ENCODE assay signal across 27 cellular contexts in genomic region chr10:1134156-1134555, GRCh38.
"Had no signal": no experiment of that assay in that cellular context is flagged by ENCODE, and none has a peak within 500 bp of the region (broad histone marks: within the 10 kb centered on the region; RNA-seq: fewer than 3 reads in every experiment).

No MANE protein-coding gene starts in this region.

- H3K27ac ChIP-seq: adrenal gland, ascending aorta, brain microvascular endothelial cell, gastroesophageal sphincter, sigmoid colon, transverse colon, uterus had no signal

- H3K27me3 Mint-ChIP-seq: activated naive CD4-positive, alpha-beta T cell treated with anti-CD3 and anti-CD28 coated beads, Interleukin-2, amount 50 U/mL, for 24 hours; progenitor cell of endocrine pancreas; stimulated activated naive B cell treated with anti-CD40 and anti-IgM and Interleukin-4, amounts not matched to agents 10 μg/mL and 1 μg/mL and 100 μg/mL, for 72 hours; T-helper 17 cell had no signal

- H3K27me3 ChIP-seq: adrenal gland, ascending aorta, brain microvascular endothelial cell, gastroesophageal sphincter, sigmoid colon, transverse colon, uterus had no signal

- H3K27ac Mint-ChIP-seq: activated B cell treated with CpG ODN at 0.5 μM for 24 hours; progenitor cell of endocrine pancreas; stimulated activated naive B cell treated with anti-CD40 and anti-IgM and Interleukin-4, amounts not matched to agents 10 μg/mL and 1 μg/mL and 100 μg/mL, for 72 hours had no signal

- H3K9me3 ChIP-seq: ascending aorta, uterus had no signal

- ATAC-seq: esophagus mucosa; gastroesophageal sphincter; left ventricle myocardium superior; stimulated activated naive B cell treated with anti-CD40 and anti-IgM and Interleukin-4, amounts not matched to agents 10 μg/mL and 1 μg/mL and 100 μg/mL, for 72 hours; T-helper 17 cell had no signal

- H3K4me3 ChIP-seq: adrenal gland, ascending aorta, gastroesophageal sphincter, sigmoid colon, smooth muscle cell, transverse colon, uterus had no signal

- FAIRE-seq: endothelial cell of umbilical vein had no signal

- H3K36me3 ChIP-seq: uterus had no signal

- H3K4me1 ChIP-seq: adrenal gland, ascending aorta, gastroesophageal sphincter, sigmoid colon, uterus had no signal

- DNase-seq: activated B cell treated with CpG ODN at 0.5 μM for 24 hours; activated CD4-positive, alpha-beta T cell treated with anti-CD3 and anti-CD28 coated beads for 48 hours; activated gamma-delta T cell treated with Interleukin-2 at 50 U/mL for 16 hours; activated T-cell treated with anti-CD3 and anti-CD28 coated beads for 4 hours; adrenal gland; brain microvascular endothelial cell; caudate nucleus; effector memory CD4-positive, alpha-beta T cell; head of caudate nucleus; hypothalamus; left ventricle myocardium superior; retina; sigmoid colon; stimulated activated CD4-positive, alpha-beta T cell treated with anti-CD3 and anti-CD28 coated beads, Interleukin-15, amount 100 ng/mL, for 24 hours; stimulated activated naive B cell treated with anti-CD40 and anti-IgM and Interleukin-4, amounts not matched to agents 10 μg/mL and 1 μg/mL and 100 μg/mL, for 72 hours; SW 1271; T-helper 17 cell; transverse colon; uterus had no signal

- H3K4me1 Mint-ChIP-seq: activated B cell treated with CpG ODN at 0.5 μM for 24 hours had no signal

- H3K4me3 Mint-ChIP-seq: activated B cell treated with CpG ODN at 0.5 μM for 24 hours; activated naive CD4-positive, alpha-beta T cell treated with anti-CD3 and anti-CD28 coated beads, Interleukin-2, amount 50 U/mL, for 24 hours; activated T-helper 1 cell treated with anti-CD3 and anti-CD28 coated beads, Interleukin-12 subunit alpha, Interleukin-12 subunit beta, Interleukin-2, Interleukin-4 antibody, amounts not matched to agents 30 ng/mL and 10 ng/mL and 1 ng/mL, durations not matched to agents 14 hours and 24 hours and 36 hours; stimulated activated naive B cell treated with anti-CD40 and anti-IgM and Interleukin-4, amounts not matched to agents 10 μg/mL and 1 μg/mL and 100 μg/mL, for 72 hours had no signal

- H3K4me2 ChIP-seq: smooth muscle cell had no signal

- H3K9me3 Mint-ChIP-seq: activated naive CD4-positive, alpha-beta T cell treated with anti-CD3 and anti-CD28 coated beads, Interleukin-2, amount 50 U/mL, for 24 hours had no signal
